ENCODE assay signal across 1 cellular context in the genomic region with DNA sequence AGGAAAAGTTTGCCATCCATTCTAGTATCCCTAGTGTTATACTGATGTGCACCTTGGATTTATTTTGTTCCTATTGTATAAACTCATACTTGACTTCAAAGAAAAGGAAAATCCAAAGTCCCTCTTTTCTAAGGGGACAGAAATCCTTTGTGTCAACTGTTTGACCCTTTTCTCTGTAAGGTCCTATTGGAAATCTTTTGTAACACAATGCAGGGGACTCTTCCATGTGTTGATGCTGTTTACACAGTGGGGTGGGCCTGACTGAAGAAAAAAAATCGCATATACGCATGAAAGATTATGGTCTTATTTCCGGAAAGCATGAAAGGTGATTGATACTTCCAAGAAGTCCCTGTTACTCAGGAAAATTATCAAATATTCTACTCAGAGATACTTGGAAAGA.
TF ChIP-seq lines count a peak whose summit lies in the region.

No MANE protein-coding gene starts in this region.

TF ChIP-seq in WTC11, 78 proteins besides CTCF, POLR2A, EP300 and RAD21 (continued from another document):
- TF ChIP-seq, protein P1, sequence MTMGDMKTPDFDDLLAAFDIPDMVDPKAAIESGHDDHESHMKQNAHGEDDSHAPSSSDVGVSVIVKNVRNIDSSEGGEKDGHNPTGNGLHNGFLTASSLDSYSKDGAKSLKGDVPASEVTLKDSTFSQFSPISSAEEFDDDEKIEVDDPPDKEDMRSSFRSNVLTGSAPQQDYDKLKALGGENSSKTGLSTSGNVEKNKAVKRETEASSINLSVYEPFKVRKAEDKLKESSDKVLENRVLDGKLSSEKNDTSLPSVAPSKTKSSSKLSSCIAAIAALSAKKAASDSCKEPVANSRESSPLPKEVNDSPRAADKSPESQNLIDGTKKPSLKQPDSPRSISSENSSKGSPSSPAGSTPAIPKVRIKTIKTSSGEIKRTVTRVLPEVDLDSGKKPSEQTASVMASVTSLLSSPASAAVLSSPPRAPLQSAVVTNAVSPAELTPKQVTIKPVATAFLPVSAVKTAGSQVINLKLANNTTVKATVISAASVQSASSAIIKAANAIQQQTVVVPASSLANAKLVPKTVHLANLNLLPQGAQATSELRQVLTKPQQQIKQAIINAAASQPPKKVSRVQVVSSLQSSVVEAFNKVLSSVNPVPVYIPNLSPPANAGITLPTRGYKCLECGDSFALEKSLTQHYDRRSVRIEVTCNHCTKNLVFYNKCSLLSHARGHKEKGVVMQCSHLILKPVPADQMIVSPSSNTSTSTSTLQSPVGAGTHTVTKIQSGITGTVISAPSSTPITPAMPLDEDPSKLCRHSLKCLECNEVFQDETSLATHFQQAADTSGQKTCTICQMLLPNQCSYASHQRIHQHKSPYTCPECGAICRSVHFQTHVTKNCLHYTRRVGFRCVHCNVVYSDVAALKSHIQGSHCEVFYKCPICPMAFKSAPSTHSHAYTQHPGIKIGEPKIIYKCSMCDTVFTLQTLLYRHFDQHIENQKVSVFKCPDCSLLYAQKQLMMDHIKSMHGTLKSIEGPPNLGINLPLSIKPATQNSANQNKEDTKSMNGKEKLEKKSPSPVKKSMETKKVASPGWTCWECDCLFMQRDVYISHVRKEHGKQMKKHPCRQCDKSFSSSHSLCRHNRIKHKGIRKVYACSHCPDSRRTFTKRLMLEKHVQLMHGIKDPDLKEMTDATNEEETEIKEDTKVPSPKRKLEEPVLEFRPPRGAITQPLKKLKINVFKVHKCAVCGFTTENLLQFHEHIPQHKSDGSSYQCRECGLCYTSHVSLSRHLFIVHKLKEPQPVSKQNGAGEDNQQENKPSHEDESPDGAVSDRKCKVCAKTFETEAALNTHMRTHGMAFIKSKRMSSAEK (CRISPR knock-in tag; IDR thresholded peaks at IDR 0.05; ENCODE audit: borderline replicate concordance): no peak
- TF ChIP-seq ZNF396 (CRISPR knock-in tag; IDR thresholded peaks at IDR 0.05; ENCODE audit: borderline replicate concordance) (no peak), KAT7 (CRISPR knock-in tag; IDR thresholded peaks at IDR 0.05; ENCODE audit: borderline replicate concordance) (no peak), MXD4 (CRISPR knock-in tag; IDR thresholded peaks at IDR 0.05; ENCODE audit: borderline replicate concordance) (no peak), TCF7 (CRISPR knock-in tag; IDR thresholded peaks at IDR 0.05; ENCODE audit: low read depth) (no peak), JUN (CRISPR knock-in tag; IDR thresholded peaks at IDR 0.05) (no peak)
- TF ChIP-seq, protein P2, sequence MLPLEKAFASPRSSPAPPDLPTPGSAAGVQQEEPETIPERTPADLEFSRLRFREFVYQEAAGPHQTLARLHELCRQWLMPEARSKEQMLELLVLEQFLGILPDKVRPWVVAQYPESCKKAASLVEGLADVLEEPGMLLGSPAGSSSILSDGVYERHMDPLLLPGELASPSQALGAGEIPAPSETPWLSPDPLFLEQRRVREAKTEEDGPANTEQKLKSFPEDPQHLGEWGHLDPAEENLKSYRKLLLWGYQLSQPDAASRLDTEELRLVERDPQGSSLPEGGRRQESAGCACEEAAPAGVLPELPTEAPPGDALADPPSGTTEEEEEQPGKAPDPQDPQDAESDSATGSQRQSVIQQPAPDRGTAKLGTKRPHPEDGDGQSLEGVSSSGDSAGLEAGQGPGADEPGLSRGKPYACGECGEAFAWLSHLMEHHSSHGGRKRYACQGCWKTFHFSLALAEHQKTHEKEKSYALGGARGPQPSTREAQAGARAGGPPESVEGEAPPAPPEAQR (CRISPR knock-in tag; IDR thresholded peaks at IDR 0.05): no peak
- TF ChIP-seq, protein P3, sequence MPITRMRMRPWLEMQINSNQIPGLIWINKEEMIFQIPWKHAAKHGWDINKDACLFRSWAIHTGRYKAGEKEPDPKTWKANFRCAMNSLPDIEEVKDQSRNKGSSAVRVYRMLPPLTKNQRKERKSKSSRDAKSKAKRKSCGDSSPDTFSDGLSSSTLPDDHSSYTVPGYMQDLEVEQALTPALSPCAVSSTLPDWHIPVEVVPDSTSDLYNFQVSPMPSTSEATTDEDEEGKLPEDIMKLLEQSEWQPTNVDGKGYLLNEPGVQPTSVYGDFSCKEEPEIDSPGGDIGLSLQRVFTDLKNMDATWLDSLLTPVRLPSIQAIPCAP (CRISPR knock-in tag; IDR thresholded peaks at IDR 0.05): no peak
- TF ChIP-seq, protein P4, sequence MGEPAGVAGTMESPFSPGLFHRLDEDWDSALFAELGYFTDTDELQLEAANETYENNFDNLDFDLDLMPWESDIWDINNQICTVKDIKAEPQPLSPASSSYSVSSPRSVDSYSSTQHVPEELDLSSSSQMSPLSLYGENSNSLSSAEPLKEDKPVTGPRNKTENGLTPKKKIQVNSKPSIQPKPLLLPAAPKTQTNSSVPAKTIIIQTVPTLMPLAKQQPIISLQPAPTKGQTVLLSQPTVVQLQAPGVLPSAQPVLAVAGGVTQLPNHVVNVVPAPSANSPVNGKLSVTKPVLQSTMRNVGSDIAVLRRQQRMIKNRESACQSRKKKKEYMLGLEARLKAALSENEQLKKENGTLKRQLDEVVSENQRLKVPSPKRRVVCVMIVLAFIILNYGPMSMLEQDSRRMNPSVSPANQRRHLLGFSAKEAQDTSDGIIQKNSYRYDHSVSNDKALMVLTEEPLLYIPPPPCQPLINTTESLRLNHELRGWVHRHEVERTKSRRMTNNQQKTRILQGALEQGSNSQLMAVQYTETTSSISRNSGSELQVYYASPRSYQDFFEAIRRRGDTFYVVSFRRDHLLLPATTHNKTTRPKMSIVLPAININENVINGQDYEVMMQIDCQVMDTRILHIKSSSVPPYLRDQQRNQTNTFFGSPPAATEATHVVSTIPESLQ (CRISPR knock-in tag; IDR thresholded peaks at IDR 0.05): no peak
- TF ChIP-seq, protein P5, sequence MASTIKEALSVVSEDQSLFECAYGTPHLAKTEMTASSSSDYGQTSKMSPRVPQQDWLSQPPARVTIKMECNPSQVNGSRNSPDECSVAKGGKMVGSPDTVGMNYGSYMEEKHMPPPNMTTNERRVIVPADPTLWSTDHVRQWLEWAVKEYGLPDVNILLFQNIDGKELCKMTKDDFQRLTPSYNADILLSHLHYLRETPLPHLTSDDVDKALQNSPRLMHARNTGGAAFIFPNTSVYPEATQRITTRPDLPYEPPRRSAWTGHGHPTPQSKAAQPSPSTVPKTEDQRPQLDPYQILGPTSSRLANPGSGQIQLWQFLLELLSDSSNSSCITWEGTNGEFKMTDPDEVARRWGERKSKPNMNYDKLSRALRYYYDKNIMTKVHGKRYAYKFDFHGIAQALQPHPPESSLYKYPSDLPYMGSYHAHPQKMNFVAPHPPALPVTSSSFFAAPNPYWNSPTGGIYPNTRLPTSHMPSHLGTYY (CRISPR knock-in tag; IDR thresholded peaks at IDR 0.05): no peak
TF ChIP-seq in WTC11: peak in this region for 0.
